ENCODE assay signal across 10 cellular contexts in the genomic region with DNA sequence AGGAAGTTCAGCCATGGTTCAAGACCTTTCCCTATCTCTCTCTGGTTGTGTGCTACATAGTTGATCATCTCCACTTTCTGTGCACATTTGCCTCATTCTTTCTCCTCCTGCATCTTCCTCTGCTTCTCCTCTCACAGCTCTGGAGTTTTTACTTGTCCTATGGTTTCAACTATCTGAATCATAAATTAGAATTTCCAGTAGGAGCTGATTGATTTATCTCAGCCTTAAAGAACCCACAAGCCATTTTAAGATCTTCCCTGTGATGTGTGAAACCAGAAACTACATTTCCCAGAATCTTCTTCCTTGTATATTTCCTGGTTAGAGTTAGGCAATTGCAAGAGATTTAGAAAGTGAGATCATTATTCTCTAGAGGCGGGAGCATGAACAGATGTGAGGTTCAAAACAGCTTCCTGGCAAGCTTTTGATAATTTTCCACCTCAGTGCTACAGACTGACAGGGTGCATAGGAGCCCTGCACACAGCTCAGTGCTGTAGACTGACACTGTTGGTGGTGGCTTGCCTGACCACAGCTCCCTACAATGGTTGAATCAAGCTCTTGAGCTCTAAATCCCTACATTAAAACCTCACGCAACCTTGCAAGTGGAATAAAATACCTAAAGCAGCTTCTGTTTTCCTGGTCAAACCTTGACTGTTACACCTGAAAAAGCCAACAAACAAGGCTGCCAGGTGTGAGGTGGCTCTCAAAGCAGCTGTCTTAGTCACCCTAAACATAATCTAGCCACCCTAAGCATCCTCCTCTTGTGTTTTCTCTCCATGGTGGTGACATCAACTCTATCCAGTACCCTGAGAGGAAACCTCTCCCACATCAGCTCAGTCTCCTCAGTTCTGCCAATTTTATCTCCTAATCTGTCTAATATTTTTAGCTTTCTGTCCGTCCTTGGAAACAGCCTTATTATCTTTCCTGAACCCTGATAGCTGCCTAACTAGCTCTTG. TPM values are rescaled to one million over a fixed set of nuclear protein-coding genes. Genes with fewer than 3 reads are reported as not detected.
DNase-seq lines count a peak whose midpoint lies in the region; ATAC-seq, FAIRE-seq and TF ChIP-seq lines count a peak whose summit lies in the region.
"Had no signal": no experiment of that assay in that cellular context is flagged by ENCODE, and none has a peak within 500 bp of the region (broad histone marks: within the 10 kb centered on the region; RNA-seq: fewer than 3 reads in every experiment).

No MANE protein-coding gene starts in this region.

- H3K36me3 ChIP-seq in gastroesophageal sphincter, result no peaks in the 10 kb centered on the region
- no peaks in the 10 kb centered on the region for H3K36me3 ChIP-seq in aorta (ENCODE audit: control insufficient read depth in 1 of 2, insufficient read depth in 2 of 2, low read length in 1 of 2)
- H3K36me3 ChIP-seq in colonic mucosa, result no peaks in the 10 kb centered on the region

- 43 to 60% methylated on average over 1 to 3 of the region's 3 CpGs for WGBS in gastroesophageal sphincter (ENCODE audit: low coverage in 1 of 2), 2 donors
- WGBS in aorta, 2 donors, result 51 to 52% methylated on average over 3 of the region's 3 CpGs

- FAIRE-seq in GM18507 (lab: Jason Lieb, UNC) (peak; percentile 78), islet of Langerhans (lab: Jason Lieb, UNC) (peak; percentile 77)

- no peak for TF ChIP-seq EP300 in gastroesophageal sphincter (IDR thresholded peaks at IDR 0.05)

- H3K4me1 ChIP-seq in gastroesophageal sphincter (no peaks in the 10 kb centered on the region), aorta (ENCODE audit: control insufficient read depth in 1 of 2, insufficient read depth in 2 of 2, low read length in 2 of 2) (no peaks in the 10 kb centered on the region), colonic mucosa (no peaks in the 10 kb centered on the region)
- H3K4me1 ChIP-seq: foreskin keratinocyte had no signal

- intact Hi-C loops in posterior cingulate gyrus (cut with DNase I), result no loop called here
- intact Hi-C loops in aorta (cut with DNase I), result no loop called here
- intact Hi-C loops in colonic mucosa (cut with DNase I), result no loop called here

- DNase-seq in GM18507 (ENCODE audit: extremely low spot score, insufficient read length, low read depth) (no peak), posterior cingulate gyrus (no peak), aorta (no peak), colonic mucosa (no peak)
- peak; percentile 54 for DNase-seq in activated CD4-positive, alpha-beta T cell treated with anti-CD3 and anti-CD28 coated beads for 48 hours
- DNase-seq: H9 had no signal

- H3K4me3 ChIP-seq in gastroesophageal sphincter, result no peak overlapping the region
- no peak overlapping the region for H3K4me3 ChIP-seq in aorta (ENCODE audit: low read length in 2 of 2)
- no peak overlapping the region for H3K4me3 ChIP-seq in colonic mucosa

- H3K9ac ChIP-seq in colonic mucosa (ENCODE audit: low read depth in 2 of 2, low read length in 2 of 2), result no peak overlapping the region

- TF ChIP-seq POLR2A in gastroesophageal sphincter (IDR thresholded peaks at IDR 0.05), result no peak

- H3K27ac ChIP-seq in gastroesophageal sphincter (no peak overlapping the region), aorta (ENCODE audit: low read depth in 1 of 2, low read length in 2 of 2) (no peak overlapping the region), colonic mucosa (no peak overlapping the region)
- H3K27ac ChIP-seq: foreskin keratinocyte had no signal

- no peaks in the 10 kb centered on the region for H3K27me3 ChIP-seq in gastroesophageal sphincter
- no peaks in the 10 kb centered on the region for H3K27me3 ChIP-seq in aorta (ENCODE audit: control insufficient read depth in 1 of 2, insufficient read depth in 2 of 2, low read length in 1 of 2)
- H3K27me3 ChIP-seq in colonic mucosa, result no peaks in the 10 kb centered on the region

- ATAC-seq in HG02642 (IDR thresholded peaks at IDR 0.05; ENCODE audit: poor library complexity, unreplicated experiment), result peak; percentile 62
- no peak for ATAC-seq in gastroesophageal sphincter
- no peak for ATAC-seq in aorta (ENCODE audit: low FRiP score)
- ATAC-seq: foreskin keratinocyte had no signal

- no peak for TF ChIP-seq CTCF in gastroesophageal sphincter (IDR thresholded peaks at IDR 0.05)
- TF ChIP-seq CTCF in colonic mucosa (IDR thresholded peaks at IDR 0.05), result no peak

- H3K9me3 ChIP-seq in gastroesophageal sphincter, result no peaks in the 10 kb centered on the region
- H3K9me3 ChIP-seq in aorta (ENCODE audit: control insufficient read depth, low read length), result no peaks in the 10 kb centered on the region
- no peaks in the 10 kb centered on the region for H3K9me3 ChIP-seq in colonic mucosa

RNA-seq across cellular contexts. Expression of a gene that starts 21.5 kb away (rescaled TPM):
- total RNA-seq in gastroesophageal sphincter (not detected), aorta (not detected), colonic mucosa (1 to 10 TPM in 1 of 2 donors, not detected in 1; 1.1 TPM)
- polyA plus RNA-seq in aorta, result not detected
- total RNA-seq: foreskin keratinocyte, H9 had no signal
- polyA plus RNA-seq: foreskin keratinocyte had no signal

RNA-seq across cellular contexts. Expression of a gene that starts 44.5 kb away (rescaled TPM):
- total RNA-seq in gastroesophageal sphincter (not detected), aorta (not detected), colonic mucosa (not detected)
- polyA plus RNA-seq in aorta, result not detected
- total RNA-seq: foreskin keratinocyte, H9 had no signal
- polyA plus RNA-seq: foreskin keratinocyte had no signal
